11 cellular contexts compared by ENCODE assay signal in genomic region chr2:186780701-186781316, GRCh38.
DNase-seq lines count a peak whose midpoint lies in the region; ATAC-seq and TF ChIP-seq lines count a peak whose summit lies in the region.
"Had no signal": no experiment of that assay in that cellular context is flagged by ENCODE, and none has a peak within 500 bp of the region (broad histone marks: within the 10 kb centered on the region; RNA-seq: fewer than 3 reads in every experiment).

No MANE protein-coding gene starts in this region.

- H3K27me3 ChIP-seq in MM.1S (replicated peaks; ENCODE audit: insufficient read depth, low read length), result no peaks in the 10 kb centered on the region
- no peaks in the 10 kb centered on the region for H3K27me3 ChIP-seq in lower lobe of right lung (ENCODE audit: low read depth)
- no peaks in the 10 kb centered on the region for H3K27me3 ChIP-seq in left ventricle myocardium inferior (ENCODE audit: low read depth)

- intact Hi-C loops in lower lobe of right lung (cut with DNase I), result no loop called here
- intact Hi-C loops in left ventricle myocardium inferior (cut with micrococcal nuclease), result no loop called here

- H3K27ac ChIP-seq in MM.1S (ENCODE audit: low read length) (no peak overlapping the region), lower lobe of right lung (no peak overlapping the region), left ventricle myocardium inferior (replicated peaks) (no peak overlapping the region)

- H3K9me2 ChIP-seq in MM.1S (replicated peaks; ENCODE audit: insufficient read depth, low read length), result no peaks in the 10 kb centered on the region

- H3K36me3 Mint-ChIP-seq in neural crest cell (ENCODE audit: low read depth), result peaks cover 11% of the 10 kb centered on the region
- no peaks in the 10 kb centered on the region for H3K36me3 Mint-ChIP-seq in stimulated activated memory B cell treated with anti-CD40 and anti-IgM and Interleukin-4, amounts not matched to agents 10 μg/mL and 1 μg/mL and 100 μg/mL, for 72 hours
- H3K36me3 Mint-ChIP-seq: activated CD8-positive, alpha-beta memory T cell treated with anti-CD3 and anti-CD28 coated beads, Interleukin-2, amount 10 ng/mL, durations not matched to agents 7 days and 5 days had no signal

- no peaks in the 10 kb centered on the region for H3F3A ChIP-seq in MM.1S (ENCODE audit: insufficient read depth, low read length)

- H3K9me3 ChIP-seq in MM.1S (replicated peaks; ENCODE audit: insufficient read depth, low read length), result no peaks in the 10 kb centered on the region
- peaks cover 18% of the 10 kb centered on the region for H3K9me3 ChIP-seq in lower lobe of right lung
- H3K9me3 ChIP-seq in left ventricle myocardium inferior (replicated peaks), result peaks cover 40% of the 10 kb centered on the region

- TF ChIP-seq CTCF in GM12865 (IDR thresholded peaks at IDR 0.05; ENCODE audit: insufficient read depth, low read depth, low read length, missing control alignments), result peak; percentile 22
- peak; percentile 35 for TF ChIP-seq CTCF in MM.1S (IDR thresholded peaks at IDR 0.05; ENCODE audit: low read length)
- TF ChIP-seq CTCF in astrocyte of the cerebellum (IDR thresholded peaks at IDR 0.05; ENCODE audit: low read depth, low read length, missing control alignments), result peak; percentile 25
- peak; percentile 47 for TF ChIP-seq CTCF in neural crest cell (conservative IDR thresholded peaks at IDR 0.05)
- TF ChIP-seq CTCF in lower lobe of right lung (IDR thresholded peaks at IDR 0.05), result no peak
- TF ChIP-seq CTCF in left ventricle myocardium inferior (IDR thresholded peaks at IDR 0.05; ENCODE audit: borderline replicate concordance), result no peak

- DNase-seq in GM12865 (ENCODE audit: low read depth) (peak; percentile 43), MM.1S (peak; percentile 11), astrocyte of the cerebellum (ENCODE audit: low read depth) (peak; percentile 16), neural crest cell (ENCODE audit: low read depth, low spot score) (no peak), putamen (ENCODE audit: low spot score) (no peak), lower lobe of right lung (no peak), left ventricle myocardium inferior (no peak)
- DNase-seq: activated CD8-positive, alpha-beta memory T cell treated with anti-CD3 and anti-CD28 coated beads, Interleukin-2, amount 10 ng/mL, durations not matched to agents 7 days and 5 days; erythroblast; MV-4-11 had no signal

- H3K4me3 Mint-ChIP-seq in neural crest cell, result no peak overlapping the region
- H3K4me3 Mint-ChIP-seq in stimulated activated memory B cell treated with anti-CD40 and anti-IgM and Interleukin-4, amounts not matched to agents 10 μg/mL and 1 μg/mL and 100 μg/mL, for 72 hours, result no peak overlapping the region
- H3K4me3 Mint-ChIP-seq: activated CD8-positive, alpha-beta memory T cell treated with anti-CD3 and anti-CD28 coated beads, Interleukin-2, amount 10 ng/mL, durations not matched to agents 7 days and 5 days had no signal

- H3K36me3 ChIP-seq in MM.1S (replicated peaks; ENCODE audit: insufficient read depth, low read length) (no peaks in the 10 kb centered on the region), lower lobe of right lung (no peaks in the 10 kb centered on the region), left ventricle myocardium inferior (no peaks in the 10 kb centered on the region)

- no peak for ATAC-seq in stimulated activated memory B cell treated with anti-CD40 and anti-IgM and Interleukin-4, amounts not matched to agents 10 μg/mL and 1 μg/mL and 100 μg/mL, for 72 hours
- no peak for ATAC-seq in lower lobe of right lung
- ATAC-seq: activated CD8-positive, alpha-beta memory T cell treated with anti-CD3 and anti-CD28 coated beads, Interleukin-2, amount 10 ng/mL, durations not matched to agents 7 days and 5 days had no signal

- no peak overlapping the region for H3K4me2 ChIP-seq in MM.1S (ENCODE audit: low read depth, low read length)

- no peak overlapping the region for H3K27ac Mint-ChIP-seq in neural crest cell (ENCODE audit: unreplicated experiment)
- H3K27ac Mint-ChIP-seq in stimulated activated memory B cell treated with anti-CD40 and anti-IgM and Interleukin-4, amounts not matched to agents 10 μg/mL and 1 μg/mL and 100 μg/mL, for 72 hours, result no peak overlapping the region
- H3K27ac Mint-ChIP-seq: activated CD8-positive, alpha-beta memory T cell treated with anti-CD3 and anti-CD28 coated beads, Interleukin-2, amount 10 ng/mL, durations not matched to agents 7 days and 5 days had no signal

- H3K4me1 ChIP-seq in MM.1S (ENCODE audit: low read length) (no peaks in the 10 kb centered on the region), lower lobe of right lung (no peaks in the 10 kb centered on the region), left ventricle myocardium inferior (no peaks in the 10 kb centered on the region)

- H3K9me3 Mint-ChIP-seq in neural crest cell, result peaks cover 16% of the 10 kb centered on the region
- peaks cover 10% of the 10 kb centered on the region for H3K9me3 Mint-ChIP-seq in stimulated activated memory B cell treated with anti-CD40 and anti-IgM and Interleukin-4, amounts not matched to agents 10 μg/mL and 1 μg/mL and 100 μg/mL, for 72 hours

- no peaks in the 10 kb centered on the region for H3K27me3 Mint-ChIP-seq in neural crest cell (ENCODE audit: low read depth)
- H3K27me3 Mint-ChIP-seq in stimulated activated memory B cell treated with anti-CD40 and anti-IgM and Interleukin-4, amounts not matched to agents 10 μg/mL and 1 μg/mL and 100 μg/mL, for 72 hours, result no peaks in the 10 kb centered on the region
- H3K27me3 Mint-ChIP-seq: activated CD8-positive, alpha-beta memory T cell treated with anti-CD3 and anti-CD28 coated beads, Interleukin-2, amount 10 ng/mL, durations not matched to agents 7 days and 5 days had no signal

- no peak overlapping the region for H3K9ac ChIP-seq in MM.1S (ENCODE audit: low read length)

- H4K20me1 ChIP-seq in MM.1S (ENCODE audit: insufficient read depth, low read length), result no peaks in the 10 kb centered on the region

- in situ Hi-C loops in astrocyte of the cerebellum (cut with HindIII; ENCODE audit: low sequenced_read_pairs), result no loop called here

- H3K4me3 ChIP-seq in GM12865 (ENCODE audit: low read depth, low read length) (no peak overlapping the region), MM.1S (ENCODE audit: low read length) (no peak overlapping the region), astrocyte of the cerebellum (ENCODE audit: low read depth, low read length) (no peak overlapping the region), lower lobe of right lung (no peak overlapping the region), left ventricle myocardium inferior (no peak overlapping the region)

- no peak overlapping the region for H2AFZ ChIP-seq in MM.1S (ENCODE audit: low read length)

- no peaks in the 10 kb centered on the region for H3K4me1 Mint-ChIP-seq in neural crest cell
- H3K4me1 Mint-ChIP-seq in stimulated activated memory B cell treated with anti-CD40 and anti-IgM and Interleukin-4, amounts not matched to agents 10 μg/mL and 1 μg/mL and 100 μg/mL, for 72 hours, result no peaks in the 10 kb centered on the region
- H3K4me1 Mint-ChIP-seq: activated CD8-positive, alpha-beta memory T cell treated with anti-CD3 and anti-CD28 coated beads, Interleukin-2, amount 10 ng/mL, durations not matched to agents 7 days and 5 days had no signal

- H3K79me2 ChIP-seq in MM.1S (ENCODE audit: low read length), result no peaks in the 10 kb centered on the region

Comparison
In these comparisons a context has a peak if more than half of its experiments do, and no peak if none do; other contexts are left out.
1. DNase-seq: peak in GM12865 (single experiment), MM.1S (single experiment) and astrocyte of the cerebellum (single experiment); none in neural crest cell (single experiment), putamen (single experiment), lower lobe of right lung (single experiment) and left ventricle myocardium inferior (single experiment).
2. CTCF ChIP-seq: peak in GM12865 (single experiment), MM.1S (single experiment), astrocyte of the cerebellum (single experiment) and neural crest cell (single experiment); none in lower lobe of right lung (single experiment) and left ventricle myocardium inferior (single experiment).